ENCODE assay signal across 22 cellular contexts in genomic region chr11:3367221-3367620, GRCh38. TPM values are rescaled to one million over a fixed set of nuclear protein-coding genes. Genes with fewer than 3 reads are reported as not detected.
DNase-seq lines count a peak whose midpoint lies in the region; ATAC-seq and TF ChIP-seq lines count a peak whose summit lies in the region.
"Had no signal": no experiment of that assay in that cellular context is flagged by ENCODE, and none has a peak within 500 bp of the region (broad histone marks: within the 10 kb centered on the region; RNA-seq: fewer than 3 reads in every experiment).

No MANE protein-coding gene starts in this region.

- peak; percentile 10 for DNase-seq in EH (ENCODE audit: low read depth)
- peak; percentile 25 for DNase-seq in HFFc6
- peak; percentile 18 for DNase-seq in amniotic epithelial cell (ENCODE audit: low read depth)
- no peak for DNase-seq in HUDEP-2 (lab: John Stamatoyannopoulos, UW; ENCODE audit: unreplicated experiment in 76 of 76)
- DNase-seq in epidermal melanocyte (ENCODE audit: insufficient read length, low spot score), result no peak
- DNase-seq: 8988T; ACHN; AML-193; BE2C; Caco-2; CD4-positive, CD25-positive, alpha-beta regulatory T cell; CD8-positive, alpha-beta T cell; DMS153; DND-41; EL; GF-D8; H7; HCEC 1CT had no signal

- peaks cover 7% of the 10 kb centered on the region for H3K4me1 Mint-ChIP-seq in HFFc6 (ENCODE audit: low read depth)

- no peak overlapping the region for H3K9ac ChIP-seq in BLaER1

- no peak for TF ChIP-seq CTCF in HFFc6 (IDR thresholded peaks at IDR 0.05)

- peaks cover 99% of the 10 kb centered on the region for H3K9me3 ChIP-seq in BLaER1
- H3K9me3 ChIP-seq: BE2C had no signal

- H3K27me3 ChIP-seq in BLaER1, result no peaks in the 10 kb centered on the region
- H3K27me3 ChIP-seq: BE2C had no signal

- H3K4me3 Mint-ChIP-seq in HFFc6, result no peak overlapping the region
- H3K4me3 Mint-ChIP-seq: CD4-positive, CD25-positive, alpha-beta regulatory T cell; CD8-positive, alpha-beta T cell had no signal

- H4K20me1 ChIP-seq in BLaER1, result peaks cover 10% of the 10 kb centered on the region; the same call in 1 of the 2 replicates

- peak overlapping the region; percentile 43; the same call in 1 of the 2 replicates for H3K4me3 ChIP-seq in BLaER1
- H3K4me3 ChIP-seq: A549 had no signal

- H3K36me3 Mint-ChIP-seq in HFFc6 (ENCODE audit: low read depth), result peaks cover 93% of the 10 kb centered on the region

- peaks cover 52% of the 10 kb centered on the region for H3K9me3 Mint-ChIP-seq in HFFc6

- no peak for ATAC-seq in HG03469 (IDR thresholded peaks at IDR 0.05; ENCODE audit: unreplicated experiment)
- ATAC-seq: A549; CD8-positive, alpha-beta T cell had no signal

- no peak overlapping the region for H3K27ac ChIP-seq in BLaER1
- H3K27ac ChIP-seq: A549, C4-2B had no signal

- peaks cover 98% of the 10 kb centered on the region for H3K36me3 ChIP-seq in BLaER1

- H3K27me3 Mint-ChIP-seq in HFFc6 (ENCODE audit: insufficient read depth), result no peaks in the 10 kb centered on the region
- H3K27me3 Mint-ChIP-seq: CD4-positive, CD25-positive, alpha-beta regulatory T cell had no signal

- no peak overlapping the region for H3K4me2 ChIP-seq in BLaER1
- H3K4me2 ChIP-seq: A549 had no signal

- no peak overlapping the region for H3K27ac Mint-ChIP-seq in HFFc6
- H3K27ac Mint-ChIP-seq: CD4-positive, CD25-positive, alpha-beta regulatory T cell; CD8-positive, alpha-beta T cell had no signal

- no peaks in the 10 kb centered on the region for H3K4me1 ChIP-seq in BLaER1
- H3K4me1 ChIP-seq: A549, BE2C, Caco-2 had no signal

RNA-seq across cellular contexts. Expression of gene ZNF195, which starts 11.7 kb away (rescaled TPM):
- 10 to 100 TPM; 16.9 to 22.4 (median 18.4) TPM for total RNA-seq in HFFc6 (2021; fragmentation: NEBNext Ultra II Directional; extraction: Animal tissue kit (Norgen Biotek cat#: 25700))

Comparison
In these comparisons a context has a peak if more than half of its experiments do, and no peak if none do; other contexts are left out.
1. DNase-seq: peak in EH (single experiment), HFFc6 (single experiment) and amniotic epithelial cell (single experiment); none in HUDEP-2 (0 of 76) and epidermal melanocyte (single experiment).